12 cellular contexts compared by ENCODE assay signal in the genomic region with DNA sequence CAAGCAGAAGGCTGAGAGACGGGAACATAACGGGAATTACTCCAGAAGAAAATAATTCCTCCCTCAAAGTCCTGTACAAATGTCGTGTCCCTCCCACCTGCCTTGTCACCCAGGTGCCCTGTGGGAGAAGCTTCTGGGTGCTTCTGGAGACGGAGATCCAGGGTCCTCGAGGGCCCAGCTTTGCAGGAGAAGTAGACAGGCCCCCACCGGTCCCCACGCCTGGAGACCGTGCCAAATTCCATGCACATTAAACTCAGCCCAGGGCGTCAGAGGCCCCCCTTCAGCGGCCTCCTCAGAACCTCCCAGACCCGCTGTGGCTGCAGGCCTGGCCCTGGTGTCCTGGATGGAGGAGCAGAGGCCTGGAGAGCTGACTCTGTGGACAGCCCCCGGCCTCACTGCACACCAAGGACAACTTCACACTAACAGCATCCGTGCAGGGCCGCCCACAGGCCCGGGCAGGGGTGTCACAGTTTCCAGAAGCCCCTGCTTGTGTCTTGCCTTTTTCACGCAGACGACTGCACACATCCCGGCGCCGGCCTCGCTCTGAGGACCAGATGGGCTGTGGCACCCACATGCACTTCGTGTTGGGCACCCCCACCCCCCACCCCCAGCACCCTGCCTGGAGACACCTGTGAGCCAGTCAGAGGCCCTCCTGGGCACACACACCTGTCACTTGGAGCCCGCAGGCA.
DNase-seq lines count a peak whose midpoint lies in the region; ATAC-seq and TF ChIP-seq lines count a peak whose summit lies in the region.
"Had no signal": no experiment of that assay in that cellular context is flagged by ENCODE, and none has a peak within 500 bp of the region (broad histone marks: within the 10 kb centered on the region; RNA-seq: fewer than 3 reads in every experiment).

No MANE protein-coding gene starts in this region.

- ATAC-seq in activated naive CD8-positive, alpha-beta T cell treated with anti-CD3 and anti-CD28 coated beads, Interleukin-2, amount 10 ng/mL, durations not matched to agents 7 days and 5 days (ENCODE audit: low read depth) = no peak
- no peak for ATAC-seq in GM18868 (IDR thresholded peaks at IDR 0.05; ENCODE audit: unreplicated experiment)
- ATAC-seq: A549, PC-3 had no signal

- 66 to 67% methylated on average over 10 to 20 of the region's 23 CpGs for WGBS in tibial nerve, 2 donors

- TF ChIP-seq EP300 in tibial nerve (IDR thresholded peaks at IDR 0.05) = no peak

- no peaks in the 10 kb centered on the region for H3K79me2 ChIP-seq in osteoblast (ENCODE audit: insufficient read depth, low read length)

- TF ChIP-seq POLR2A in tibial nerve (IDR thresholded peaks at IDR 0.05) = no peak

- H3K27ac Mint-ChIP-seq in activated naive CD8-positive, alpha-beta T cell treated with anti-CD3 and anti-CD28 coated beads, Interleukin-2, amount 10 ng/mL, durations not matched to agents 7 days and 5 days = no peak overlapping the region
- H3K27ac Mint-ChIP-seq in activated naive CD8-positive, alpha-beta T cell treated with anti-CD3 and anti-CD28 coated beads for 36 hours = no peak overlapping the region

- H3K9me3 ChIP-seq in osteoblast (ENCODE audit: low read depth, low read length) = no peaks in the 10 kb centered on the region
- H3K9me3 ChIP-seq in tibial nerve = no peaks in the 10 kb centered on the region
- H3K9me3 ChIP-seq: A549 had no signal

- no peaks in the 10 kb centered on the region for H3K36me3 Mint-ChIP-seq in activated naive CD8-positive, alpha-beta T cell treated with anti-CD3 and anti-CD28 coated beads, Interleukin-2, amount 10 ng/mL, durations not matched to agents 7 days and 5 days
- no peaks in the 10 kb centered on the region for H3K36me3 Mint-ChIP-seq in activated naive CD8-positive, alpha-beta T cell treated with anti-CD3 and anti-CD28 coated beads for 36 hours

- no peak overlapping the region for H3K4me2 ChIP-seq in osteoblast (ENCODE audit: insufficient read depth, low read length)
- H3K4me2 ChIP-seq: A549 had no signal

- H3K27me3 ChIP-seq in osteoblast (ENCODE audit: insufficient read depth, low read length) = no peaks in the 10 kb centered on the region
- H3K27me3 ChIP-seq in tibial nerve = no peaks in the 10 kb centered on the region
- H3K27me3 ChIP-seq: SJSA1 had no signal

- H4K20me1 ChIP-seq in osteoblast (ENCODE audit: insufficient read depth, low read length) = no peaks in the 10 kb centered on the region

- TF ChIP-seq CTCF in osteoblast (IDR thresholded peaks at IDR 0.05; ENCODE audit: extremely low read depth, low read depth, low read length) = no peak
- TF ChIP-seq CTCF in tibial nerve (IDR thresholded peaks at IDR 0.05) = no peak

- no peak overlapping the region for H2AFZ ChIP-seq in osteoblast (ENCODE audit: low read length)

- no peaks in the 10 kb centered on the region for H3K27me3 Mint-ChIP-seq in activated naive CD8-positive, alpha-beta T cell treated with anti-CD3 and anti-CD28 coated beads, Interleukin-2, amount 10 ng/mL, durations not matched to agents 7 days and 5 days
- H3K27me3 Mint-ChIP-seq in activated naive CD8-positive, alpha-beta T cell treated with anti-CD3 and anti-CD28 coated beads for 36 hours = peaks cover 2% of the 10 kb centered on the region

- no peak overlapping the region for H3K4me3 ChIP-seq in osteoblast (ENCODE audit: insufficient read depth, low read length)
- no peak overlapping the region for H3K4me3 ChIP-seq in tibial nerve
- H3K4me3 ChIP-seq: A549, SJSA1 had no signal

- no peaks in the 10 kb centered on the region for H3K4me1 Mint-ChIP-seq in activated naive CD8-positive, alpha-beta T cell treated with anti-CD3 and anti-CD28 coated beads, Interleukin-2, amount 10 ng/mL, durations not matched to agents 7 days and 5 days
- no peaks in the 10 kb centered on the region for H3K4me1 Mint-ChIP-seq in activated naive CD8-positive, alpha-beta T cell treated with anti-CD3 and anti-CD28 coated beads for 36 hours

- peak; percentile 19 for DNase-seq in activated naive CD8-positive, alpha-beta T cell treated with anti-CD3 and anti-CD28 coated beads, Interleukin-2, amount 10 ng/mL, durations not matched to agents 7 days and 5 days
- DNase-seq in activated naive CD8-positive, alpha-beta T cell treated with anti-CD3 and anti-CD28 coated beads for 36 hours = no peak
- DNase-seq in NCI-H1105 treated with DMSO at 0.1 percent for 48 hours (lab: John Stamatoyannopoulos, UW) (peak; percentile 66), NCI-H345 treated with DMSO at 0.1 percent for 48 hours (lab: John Stamatoyannopoulos, UW; ENCODE audit: unreplicated experiment) (peak; percentile 39), osteoblast (ENCODE audit: insufficient read length, low spot score, missing footprints) (peak; percentile 45), tibial nerve (ENCODE audit: low spot score in 2 of 2) (no peak)
- DNase-seq in activated naive CD4-positive, alpha-beta T cell treated with Interleukin-2 at 50 U/mL for 16 hours = no peak
- DNase-seq: NCI-H1417 treated with DMSO at 0.1 percent for 48 hours, PC-3 had no signal

- POLR2A ChIA-PET in activated naive CD8-positive, alpha-beta T cell treated with anti-CD3 and anti-CD28 coated beads, Interleukin-2, amount 10 ng/mL, durations not matched to agents 7 days and 5 days (lab: Charles Lee) = no interaction called here

- no peak overlapping the region for H3K4me3 Mint-ChIP-seq in activated naive CD8-positive, alpha-beta T cell treated with anti-CD3 and anti-CD28 coated beads, Interleukin-2, amount 10 ng/mL, durations not matched to agents 7 days and 5 days
- no peak overlapping the region for H3K4me3 Mint-ChIP-seq in activated naive CD8-positive, alpha-beta T cell treated with anti-CD3 and anti-CD28 coated beads for 36 hours

- no peaks in the 10 kb centered on the region for H3K9me3 Mint-ChIP-seq in activated naive CD8-positive, alpha-beta T cell treated with anti-CD3 and anti-CD28 coated beads, Interleukin-2, amount 10 ng/mL, durations not matched to agents 7 days and 5 days
- H3K9me3 Mint-ChIP-seq in activated naive CD8-positive, alpha-beta T cell treated with anti-CD3 and anti-CD28 coated beads for 36 hours = no peaks in the 10 kb centered on the region

- H3K4me1 ChIP-seq in osteoblast (ENCODE audit: insufficient read depth, low read length) (no peaks in the 10 kb centered on the region), tibial nerve (peaks cover 0 to 4% (median 0%) of the 10 kb centered on the region in 4 donors)
- H3K4me1 ChIP-seq: A549, SJSA1 had no signal

- H3K36me3 ChIP-seq in osteoblast (ENCODE audit: insufficient read depth, low read length) (no peaks in the 10 kb centered on the region), tibial nerve (no peaks in the 10 kb centered on the region)
- H3K36me3 ChIP-seq: SJSA1 had no signal

- H3K27ac ChIP-seq in osteoblast (ENCODE audit: low read depth, low read length) = no peak overlapping the region
- H3K27ac ChIP-seq in tibial nerve = no peak overlapping the region
- H3K27ac ChIP-seq: A549, SJSA1 had no signal

Comparison
In these comparisons a context has a peak if more than half of its experiments do, and no peak if none do; other contexts are left out.
1. DNase-seq: peak in activated naive CD8-positive, alpha-beta T cell treated with anti-CD3 and anti-CD28 coated beads, Interleukin-2, amount 10 ng/mL, durations not matched to agents 7 days and 5 days (single experiment), NCI-H1105 treated with DMSO at 0.1 percent for 48 hours (single experiment), NCI-H345 treated with DMSO at 0.1 percent for 48 hours (single experiment) and osteoblast (single experiment); none in activated naive CD8-positive, alpha-beta T cell treated with anti-CD3 and anti-CD28 coated beads for 36 hours (single experiment), tibial nerve (0 of 2) and activated naive CD4-positive, alpha-beta T cell treated with Interleukin-2 at 50 U/mL for 16 hours (single experiment).